ENCODE assay signal across 13 cellular contexts in genomic region chr1:15339580-15339979, GRCh38.
"Had no signal": no experiment of that assay in that cellular context is flagged by ENCODE, and none has a peak within 500 bp of the region (broad histone marks: within the 10 kb centered on the region; RNA-seq: fewer than 3 reads in every experiment).

No MANE protein-coding gene starts in this region.

- ATAC-seq: naive thymus-derived CD8-positive, alpha-beta T cell had no signal

- H3K9me3 ChIP-seq: right atrium auricular region, testis had no signal

- DNase-seq: activated CD4-positive, alpha-beta T cell treated with anti-CD3 and anti-CD28 coated beads for 48 hours; activated CD8-positive, alpha-beta memory T cell treated with anti-CD3 and anti-CD28 coated beads, Interleukin-2, amount 50 U/mL, for 4 hours; activated CD8-positive, alpha-beta T cell treated with anti-CD3 and anti-CD28 coated beads, Interleukin-2, amount 10 ng/mL, durations not matched to agents 7 days and 5 days; activated gamma-delta T cell; kidney glomerular epithelial cell; naive thymus-derived CD8-positive, alpha-beta T cell; stimulated activated naive CD8-positive, alpha-beta T cell treated with anti-CD3 and anti-CD28 coated beads, Interleukin-15, Interleukin-2, amounts not matched to agents 100 U/mL and 50 U/mL, for 24 hours; T-helper 17 cell; testis had no signal

- H3K27ac ChIP-seq: cardiac muscle cell, right atrium auricular region, testis had no signal

- H3K36me3 ChIP-seq: cardiac muscle cell, right atrium auricular region had no signal

- H3K27me3 ChIP-seq: cardiac muscle cell, right atrium auricular region, testis had no signal

- H3K4me3 ChIP-seq: cardiac muscle cell, lung, right atrium auricular region, smooth muscle cell, testis had no signal
